ENCODE assay signal across 18 cellular contexts in genomic region chr3:31274406-31275024, GRCh38.
A peak's percentile ranks its signal among the peaks of the same experiment; 100 is the strongest.
DNase-seq lines count a peak whose midpoint lies in the region; ATAC-seq and TF ChIP-seq lines count a peak whose summit lies in the region.
"Had no signal": no experiment of that assay in that cellular context is flagged by ENCODE, and none has a peak within 500 bp of the region (broad histone marks: within the 10 kb centered on the region; RNA-seq: fewer than 3 reads in every experiment).

No MANE protein-coding gene starts in this region.

- H3K36me3 Mint-ChIP-seq in chondrocyte (ENCODE audit: low read depth) (no peaks in the 10 kb centered on the region), type B pancreatic cell (no peaks in the 10 kb centered on the region)
- H3K36me3 Mint-ChIP-seq: activated naive CD8-positive, alpha-beta T cell; naive B cell had no signal

- H3K4me1 Mint-ChIP-seq in chondrocyte (ENCODE audit: low read depth) (peaks cover 52% of the 10 kb centered on the region), type B pancreatic cell (ENCODE audit: unreplicated experiment) (peaks cover 21% of the 10 kb centered on the region)

- TF ChIP-seq CTCF in chondrocyte (IDR thresholded peaks at IDR 0.05), result no peak
- no peak for TF ChIP-seq CTCF in type B pancreatic cell (conservative IDR thresholded peaks at IDR 0.05)

- peak overlapping the region; percentile 77 for H3K27ac Mint-ChIP-seq in chondrocyte (ENCODE audit: unreplicated experiment)
- peak overlapping the region; percentile 69 for H3K27ac Mint-ChIP-seq in type B pancreatic cell
- H3K27ac Mint-ChIP-seq: activated naive CD8-positive, alpha-beta T cell; H9 had no signal

- no peak for TF ChIP-seq POLR2A in GM18505 (IDR thresholded peaks at IDR 0.05; ENCODE audit: borderline replicate concordance, extremely low read depth, insufficient read depth, insufficient read length)

- no peak overlapping the region for H3K4me3 Mint-ChIP-seq in chondrocyte (ENCODE audit: unreplicated experiment)
- H3K4me3 Mint-ChIP-seq in type B pancreatic cell, result no peak overlapping the region
- H3K4me3 Mint-ChIP-seq: activated naive CD8-positive, alpha-beta T cell; H9; naive B cell had no signal

- no peaks in the 10 kb centered on the region for H3K9me3 Mint-ChIP-seq in chondrocyte (ENCODE audit: low read depth)
- H3K9me3 Mint-ChIP-seq in type B pancreatic cell, result no peaks in the 10 kb centered on the region
- H3K9me3 Mint-ChIP-seq: H9, naive B cell had no signal

- ATAC-seq in HG02973 (IDR thresholded peaks at IDR 0.05; ENCODE audit: unreplicated experiment), result no peak
- ATAC-seq in GM18505 (IDR thresholded peaks at IDR 0.05; ENCODE audit: unreplicated experiment), result no peak

- H3K27me3 Mint-ChIP-seq in chondrocyte (ENCODE audit: low read depth) (no peaks in the 10 kb centered on the region), type B pancreatic cell (no peaks in the 10 kb centered on the region)
- H3K27me3 Mint-ChIP-seq: activated naive CD8-positive, alpha-beta T cell had no signal

- DNase-seq in LHCN-M2 (ENCODE audit: low read depth), result peak; percentile 13
- DNase-seq in chondrocyte (ENCODE audit: low spot score), result no peak
- DNase-seq in lung microvascular endothelial cell (ENCODE audit: low read depth in 2 of 2), result peak; percentile 18 to 42
- DNase-seq in type B pancreatic cell (ENCODE audit: extremely low spot score, unreplicated experiment), result no peak
- no peak for DNase-seq in T-helper 1 cell
- DNase-seq: activated CD4-positive, alpha-beta T cell treated with anti-CD3 and anti-CD28 coated beads for 4 hours; activated T-cell treated with anti-CD3 and anti-CD28 coated beads, Interleukin-2, amount 50 U/mL, for 1 hour; DMS79; erythroblast; H9; MV-4-11; naive B cell; NCI-H2171 treated with DMSO at 0.1 percent for 48 hours; stimulated activated CD4-positive, alpha-beta T cell treated with anti-CD3 and anti-CD28 coated beads, Interleukin-2, amount 100 ng/mL, for 48 hours; T1000 had no signal

Comparison
In these comparisons a context has a peak if more than half of its experiments do, and no peak if none do; other contexts are left out.
1. DNase-seq: peak in LHCN-M2 (single experiment) and lung microvascular endothelial cell (2 of 2); none in chondrocyte (single experiment), type B pancreatic cell (single experiment) and T-helper 1 cell (0 of 5).